ENCODE assay signal across 10 cellular contexts in genomic region chr20:1376453-1377270, GRCh38. TPM values are rescaled to one million over a fixed set of nuclear protein-coding genes. Genes with fewer than 3 reads are reported as not detected.
DNase-seq lines count a peak whose midpoint lies in the region; ATAC-seq and TF ChIP-seq lines count a peak whose summit lies in the region.
"Had no signal": no experiment of that assay in that cellular context is flagged by ENCODE, and none has a peak within 500 bp of the region (broad histone marks: within the 10 kb centered on the region; RNA-seq: fewer than 3 reads in every experiment).

No MANE protein-coding gene starts in this region.

- peaks cover 97% of the 10 kb centered on the region for H3K79me2 ChIP-seq in PC-9 (ENCODE audit: low read depth)

- H3K4me2 ChIP-seq in PC-9 = 0 out of 2 replicates have a peak overlapping the region, but pooled peaks have one; percentile 46

- no peak for TF ChIP-seq POLR2A in gastrocnemius medialis (IDR thresholded peaks at IDR 0.05)

- H3K4me1 ChIP-seq in PC-9 (replicated peaks; ENCODE audit: insufficient read depth) (peaks cover 31% of the 10 kb centered on the region), gastrocnemius medialis (peaks cover 55 to 71% of the 10 kb centered on the region in 2 donors)

- no peaks in the 10 kb centered on the region; the same call in 1 of the 2 replicates for H3K9me3 ChIP-seq in PC-9 (ENCODE audit: insufficient read depth, low read depth)
- H3K9me3 ChIP-seq in gastrocnemius medialis = no peaks in the 10 kb centered on the region

- intact Hi-C loops in PC-9 (cut with micrococcal nuclease; ENCODE audit: unreplicated experiment) (loop anchor here (5.0 kb wide), 1 partner anchor 49 kb away; the partner anchor contains the start of gene SDCBP2), gastrocnemius medialis (cut with DNase I; ENCODE audit: low total_unique reads) (no loop called here)

- no peaks in the 10 kb centered on the region for H3K27me3 ChIP-seq in PC-9 (ENCODE audit: insufficient read depth, low read depth)
- no peaks in the 10 kb centered on the region for H3K27me3 ChIP-seq in gastrocnemius medialis

- H3K27ac ChIP-seq in PC-9 = no peak overlapping the region; the same call in 1 of the 2 replicates
- H3K27ac ChIP-seq in gastrocnemius medialis = peak overlapping the region; percentile 14 to 63 (median 62)
- H3K27ac ChIP-seq in caudate nucleus (ENCODE audit: low read depth, low read length) = no peak overlapping the region

- BruUV-seq in PC-9 (replicated peaks; lab: Mats Ljungman, UMichigan) = no TSS peak

- ATAC-seq in GM21423 (IDR thresholded peaks at IDR 0.05; ENCODE audit: unreplicated experiment) (peak; percentile 43), gastrocnemius medialis (no peak), GM21526 (IDR thresholded peaks at IDR 0.05; ENCODE audit: low FRiP score, unreplicated experiment) (no peak)

- H3K9me2 ChIP-seq in PC-9 (ENCODE audit: insufficient read depth) = no peaks in the 10 kb centered on the region

- TF ChIP-seq CTCF in PC-9 (conservative IDR thresholded peaks at IDR 0.05) = no peak
- no peak for TF ChIP-seq CTCF in fibroblast of the aortic adventitia (IDR thresholded peaks at IDR 0.05; ENCODE audit: insufficient read depth, low read length)
- TF ChIP-seq CTCF in gastrocnemius medialis (IDR thresholded peaks at IDR 0.05 in 4 of 5, conservative IDR thresholded peaks at IDR 0.05 in 1 of 5) = no peak

- DNase-seq in PC-9 (no peak), fibroblast of the aortic adventitia (ENCODE audit: low read depth) (peak; percentile 33), gastrocnemius medialis (no peak), caudate nucleus (lab: John Stamatoyannopoulos, UW) (no peak), GM19240 (ENCODE audit: insufficient read length, low spot score) (no peak), NCI-H446 (lab: John Stamatoyannopoulos, UW) (no peak)
- DNase-seq: islet precursor cell, NCI-H2107 had no signal

- CTCF ChIA-PET in PC-9 (lab: Charles Lee) = interaction anchor here (0.6 kb wide), 3 partner anchors 15 to 608 kb away, joined by 4 to 6 read pairs (median 6); no protein-coding TSS in a partner anchor

- no peak overlapping the region for H2AFZ ChIP-seq in PC-9

- no peak overlapping the region for H3K4me3 ChIP-seq in PC-9
- H3K4me3 ChIP-seq in fibroblast of the aortic adventitia (ENCODE audit: low read depth, low read length) = no peak overlapping the region
- no peak overlapping the region for H3K4me3 ChIP-seq in gastrocnemius medialis

- peaks cover 54% of the 10 kb centered on the region for H3F3A ChIP-seq in PC-9 (ENCODE audit: insufficient read depth, low read depth)

- in situ Hi-C loops in gastrocnemius medialis (cut with MboI; ENCODE audit: low sequenced_read_pairs in 4 of 4) = no loop called here

- H3K36me3 ChIP-seq in PC-9 (ENCODE audit: low read depth) (peaks cover 32% of the 10 kb centered on the region), gastrocnemius medialis (no peaks in the 10 kb centered on the region)

- peaks cover 85% of the 10 kb centered on the region for H4K20me1 ChIP-seq in PC-9 (ENCODE audit: insufficient read depth)

- POLR2A ChIA-PET in PC-9 (lab: Charles Lee; ENCODE audit: unreplicated experiment) = interaction anchor here (0.5 to 0.6 kb wide), 2 partner anchors 17 to 74 kb away, joined by 4 to 9 read pairs; no protein-coding TSS in a partner anchor

RNA-seq across cellular contexts. Expression of gene FKBP1A, which starts 16.2 kb away (rescaled TPM):
- total RNA-seq in PC-9 (2021) = 248 and 320 TPM in 2 replicates
- total RNA-seq in fibroblast of the aortic adventitia (ENCODE audit: low replicate concordance) = 39.3 and 200 TPM in 2 replicates
- 10 to 100 TPM; 27.7 to 89.4 (median 52.5) TPM for total RNA-seq in gastrocnemius medialis

RNA-seq across cellular contexts. Expression of gene SDCBP2, which starts 47.7 kb away (rescaled TPM):
- 12.3 and 14.8 TPM in 2 replicates for total RNA-seq in PC-9 (2021)
- 1.4 and 2.3 TPM in 2 replicates for total RNA-seq in fibroblast of the aortic adventitia (ENCODE audit: low replicate concordance)
- total RNA-seq in gastrocnemius medialis = 1 to 10 TPM; 1.3 to 2.9 (median 2.1) TPM

Comparison
In these comparisons a context has a peak if more than half of its experiments do, and no peak if none do; other contexts are left out.
1. H3K27ac ChIP-seq: peak in gastrocnemius medialis (4 of 4); none in PC-9 (single experiment) and caudate nucleus (single experiment).